In the genomic region with DNA sequence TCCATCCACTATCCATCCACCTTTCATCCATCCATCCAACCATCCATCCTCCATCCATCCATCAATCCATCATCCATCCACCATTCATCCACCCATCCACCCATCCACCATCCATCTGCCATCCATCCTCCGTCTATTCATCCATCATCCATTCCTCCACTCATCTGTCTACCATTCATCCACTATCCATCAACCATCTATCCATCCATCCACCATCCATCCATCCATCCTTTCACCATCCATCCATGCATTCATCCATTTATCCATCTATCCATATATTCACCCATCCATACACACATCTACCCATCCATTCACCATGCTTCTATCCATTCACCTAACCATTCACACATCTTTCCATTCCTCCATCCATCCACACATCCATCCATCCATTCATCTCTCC, we compare ENCODE assay signal across 2 cellular contexts.
TF ChIP-seq lines count a peak whose summit lies in the region.

No MANE protein-coding gene starts in this region.

TF ChIP-seq in HepG2, 621 proteins besides CTCF, POLR2A, EP300 and RAD21:
- no peak for TF ChIP-seq MLX (CRISPR knock-in tag; IDR thresholded peaks at IDR 0.05)
- 0 out of 2 replicates have a peak, but pooled peaks have one; percentile 13 for TF ChIP-seq FOXK2 (IDR thresholded peaks at IDR 0.05)
- no peak for TF ChIP-seq ZNF569 (CRISPR knock-in tag; IDR thresholded peaks at IDR 0.05; ENCODE audit: borderline replicate concordance)
- TF ChIP-seq ZMAT3 (CRISPR knock-in tag; conservative IDR thresholded peaks at IDR 0.05) = no peak
- TF ChIP-seq SP1 (IDR thresholded peaks at IDR 0.05) = peak; percentile 32; the same call in 1 of the 2 replicates
- TF ChIP-seq SP1 (CRISPR knock-in tag; IDR thresholded peaks at IDR 0.05) = no peak
- peak; percentile 61; the same call in 1 of the 2 replicates for TF ChIP-seq FOXP1 (IDR thresholded peaks at IDR 0.05)
- TF ChIP-seq FOXP1 (CRISPR knock-in tag; IDR thresholded peaks at IDR 0.05) = no peak
- peak; percentile 76; the same call in 1 of the 2 replicates for TF ChIP-seq PLRG1 (conservative IDR thresholded peaks at IDR 0.05)
- no peak for TF ChIP-seq RBM39 (IDR thresholded peaks at IDR 0.05; ENCODE audit: low read depth, low read length, poor library complexity, severe bottlenecking)
- peak; percentile 49; the same call in 1 of the 2 replicates for TF ChIP-seq FOXA1 (IDR thresholded peaks at IDR 0.05)
- no peak for TF ChIP-seq FOXA1 (CRISPR knock-in tag; IDR thresholded peaks at IDR 0.05)
- 0 out of 2 replicates have a peak, but pooled peaks have one; percentile 31 for TF ChIP-seq ZNF207 (IDR thresholded peaks at IDR 0.05; ENCODE audit: borderline replicate concordance)

TF ChIP-seq in GM12878, 131 proteins besides CTCF, POLR2A, EP300 and RAD21:
- no peak for TF ChIP-seq NBN (IDR thresholded peaks at IDR 0.05)
- TF ChIP-seq TCF12 (IDR thresholded peaks at IDR 0.05; ENCODE audit: low read depth, low read length) = no peak
- TF ChIP-seq FOXK2 (IDR thresholded peaks at IDR 0.05) = 0 out of 2 replicates have a peak, but pooled peaks have one; percentile 9
- no peak for TF ChIP-seq SREBF1 (IDR thresholded peaks at IDR 0.05; ENCODE audit: low read length)
- no peak for TF ChIP-seq SRF (IDR thresholded peaks at IDR 0.05; ENCODE audit: low read depth in 2 of 2, low read length in 2 of 2)
- TF ChIP-seq E4F1 (IDR thresholded peaks at IDR 0.05; ENCODE audit: borderline replicate concordance, partially characterized antibody) = peak; percentile 12
- 0 out of 2 replicates have a peak, but pooled peaks have one; percentile 5 for TF ChIP-seq IRF5 (IDR thresholded peaks at IDR 0.05; ENCODE audit: borderline replicate concordance)
- no peak for TF ChIP-seq CBX3 (IDR thresholded peaks at IDR 0.05; ENCODE audit: borderline replicate concordance, low read depth)
